10 cellular contexts compared by ENCODE assay signal in the genomic region with DNA sequence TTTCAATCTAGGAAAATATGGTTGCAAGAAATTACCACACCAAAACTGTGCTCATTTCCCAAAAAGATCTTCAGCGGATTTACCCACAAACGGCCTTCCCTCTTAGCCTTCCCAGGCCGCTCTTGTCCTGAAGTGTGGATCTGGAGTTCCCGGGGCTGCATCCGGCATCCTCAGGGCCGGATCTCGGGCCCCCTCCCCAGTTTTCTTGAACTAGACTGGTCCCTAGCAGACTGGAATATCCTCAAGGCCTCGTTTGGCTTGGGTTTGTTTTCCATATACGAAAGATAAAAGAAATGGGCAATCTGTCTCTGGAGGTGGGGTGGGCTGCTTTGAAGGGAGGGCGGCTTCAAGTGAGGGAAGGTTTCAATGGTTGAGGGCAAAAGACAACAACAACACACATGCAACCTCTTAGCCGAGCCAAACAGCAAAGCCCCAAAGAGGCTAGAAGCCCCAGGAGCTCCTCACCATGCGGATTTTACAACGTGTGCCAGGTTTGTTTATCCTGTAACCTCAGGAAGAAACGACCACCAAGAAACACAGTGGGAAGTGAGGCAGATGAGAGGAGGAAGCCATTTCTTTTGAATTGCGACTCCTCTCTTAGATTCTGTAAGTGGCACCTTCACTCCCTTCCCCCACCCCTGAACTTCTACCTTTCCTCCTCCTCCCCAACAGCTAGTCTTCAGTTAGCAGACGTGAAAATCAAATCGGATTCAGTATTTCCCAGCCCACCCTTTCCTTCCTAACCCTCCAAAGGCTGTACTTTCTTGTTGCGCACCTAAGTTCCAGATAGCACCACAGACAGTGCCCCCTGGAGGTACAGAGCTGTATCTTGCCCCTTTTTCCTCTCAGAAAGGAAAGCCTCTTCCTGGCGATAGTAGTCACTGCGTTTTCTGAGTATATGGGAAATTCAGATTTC.
DNase-seq lines count a peak whose midpoint lies in the region; ATAC-seq and TF ChIP-seq lines count a peak whose summit lies in the region.
"Had no signal": no experiment of that assay in that cellular context is flagged by ENCODE, and none has a peak within 500 bp of the region (broad histone marks: within the 10 kb centered on the region; RNA-seq: fewer than 3 reads in every experiment).

No MANE protein-coding gene starts in this region.

- no peaks in the 10 kb centered on the region for H3K79me2 ChIP-seq in parathyroid adenoma

- no peaks in the 10 kb centered on the region for H3K9me3 ChIP-seq in parathyroid adenoma (ENCODE audit: control insufficient read depth, low read length)
- H3K9me3 ChIP-seq in effector memory CD4-positive, alpha-beta T cell (ENCODE audit: control insufficient read depth, low read length) = no peaks in the 10 kb centered on the region

- ATAC-seq in GM19025 (IDR thresholded peaks at IDR 0.05; ENCODE audit: low read depth, unreplicated experiment) = peak; percentile 42
- peak; percentile 66 for ATAC-seq in HG03066 (IDR thresholded peaks at IDR 0.05; ENCODE audit: low read depth, unreplicated experiment)
- no peak for ATAC-seq in HG03095 (IDR thresholded peaks at IDR 0.05; ENCODE audit: unreplicated experiment)
- ATAC-seq: activated T-helper 17 cell treated with anti-CD3 and anti-CD28 coated beads, Interleukin-2, amount 50 U/mL, for 72 hours; K562 had no signal

- no peaks in the 10 kb centered on the region for H3K27me3 ChIP-seq in parathyroid adenoma (ENCODE audit: control insufficient read depth, insufficient read depth, low read length)
- H3K27me3 ChIP-seq in effector memory CD4-positive, alpha-beta T cell (replicated peaks; ENCODE audit: control insufficient read depth, insufficient read depth, low read length, poor library complexity, severe bottlenecking) = no peaks in the 10 kb centered on the region

- H2AFZ ChIP-seq in parathyroid adenoma = no peak overlapping the region

- no peak overlapping the region for H3K4me2 ChIP-seq in parathyroid adenoma (ENCODE audit: low read length)

- no peak overlapping the region for H3K4me3 ChIP-seq in parathyroid adenoma (ENCODE audit: low read depth, low read length)
- H3K4me3 ChIP-seq in effector memory CD4-positive, alpha-beta T cell (ENCODE audit: insufficient read depth, low read depth, low read length, poor library complexity, severe bottlenecking) = no peak overlapping the region
- H3K4me3 ChIP-seq: K562 had no signal

- H3K4me1 ChIP-seq in parathyroid adenoma = no peaks in the 10 kb centered on the region
- H3K4me1 ChIP-seq in effector memory CD4-positive, alpha-beta T cell (ENCODE audit: control insufficient read depth, insufficient read depth, low read length, poor library complexity, severe bottlenecking) = no peaks in the 10 kb centered on the region

- peak; percentile 14 for DNase-seq in amniotic epithelial cell (ENCODE audit: low read depth)
- DNase-seq in dedifferentiated amniotic fluid mesenchymal stem cell (ENCODE audit: extremely low spot score) = no peak
- no peak for DNase-seq in anterior cingulate cortex (lab: John Stamatoyannopoulos, UW)
- no peak for DNase-seq in effector memory CD4-positive, alpha-beta T cell

- TF ChIP-seq CTCF in parathyroid adenoma (IDR thresholded peaks at IDR 0.05) = peak; percentile 20

- no peak overlapping the region for H3K27ac ChIP-seq in parathyroid adenoma
- H3K27ac ChIP-seq in effector memory CD4-positive, alpha-beta T cell (ENCODE audit: insufficient read depth, low read length, poor library complexity, severe bottlenecking) = no peak overlapping the region

- H3K36me3 ChIP-seq in parathyroid adenoma (ENCODE audit: control insufficient read depth, insufficient read depth, low read length) = no peaks in the 10 kb centered on the region
- H3K36me3 ChIP-seq in effector memory CD4-positive, alpha-beta T cell (ENCODE audit: control insufficient read depth, insufficient read depth, low read length) = no peaks in the 10 kb centered on the region

- H3K9ac ChIP-seq in parathyroid adenoma = no peak overlapping the region
